In the genomic region with DNA sequence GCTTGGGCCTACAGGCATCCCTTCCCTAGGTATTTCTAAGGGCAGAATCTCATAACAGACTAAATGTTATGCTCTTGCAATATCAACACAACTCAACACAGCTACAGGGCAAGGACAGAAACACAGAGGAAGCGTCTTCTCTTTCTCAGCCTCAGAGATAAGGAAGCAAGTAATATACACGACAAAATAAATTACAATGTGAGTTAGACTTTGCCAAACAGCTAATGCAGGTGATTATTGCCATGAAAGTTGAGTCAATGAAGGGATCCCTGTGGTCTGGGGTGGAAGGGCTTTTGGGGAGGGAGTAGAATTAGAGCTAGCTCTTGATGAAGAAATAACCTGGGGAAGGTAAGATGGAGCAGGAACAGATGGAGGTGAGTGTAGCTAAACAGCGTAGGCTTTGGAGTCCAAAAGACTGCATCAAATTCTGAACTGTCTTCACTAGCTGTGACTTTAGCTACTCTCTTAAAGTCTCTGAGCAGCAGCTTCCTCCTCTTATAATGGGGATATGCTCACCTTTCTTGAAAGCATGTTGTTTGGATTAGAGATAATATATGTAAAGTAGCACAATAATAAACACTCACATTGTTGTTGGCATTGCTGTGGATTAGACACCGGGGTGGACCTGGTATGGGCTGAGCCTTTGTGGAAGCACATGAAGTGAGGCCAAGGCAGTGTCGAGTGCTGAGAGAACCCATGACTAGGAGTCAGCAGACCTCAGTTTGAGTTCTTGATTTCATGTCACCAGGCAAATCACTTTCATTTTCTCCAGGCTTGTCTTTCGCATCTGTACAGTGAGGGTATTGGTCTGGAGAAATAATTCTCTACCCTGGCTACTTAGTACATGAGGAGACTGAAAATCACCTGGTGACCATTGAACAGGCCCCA, we compare ENCODE assay signal across 1 cellular context.
TF ChIP-seq lines count a peak whose summit lies in the region.

No MANE protein-coding gene starts in this region.

TF ChIP-seq in GM12878, 131 proteins besides CTCF, POLR2A, EP300 and RAD21:
- TF ChIP-seq JUND (IDR thresholded peaks at IDR 0.05; ENCODE audit: low read depth, low read length): no peak
- TF ChIP-seq CEBPB (IDR thresholded peaks at IDR 0.05; ENCODE audit: borderline replicate concordance in 1 of 2, low read depth in 2 of 2, low read length in 2 of 2): no peak
- TF ChIP-seq EED (IDR thresholded peaks at IDR 0.05; ENCODE audit: low read depth): no peak
- TF ChIP-seq, protein P1, sequence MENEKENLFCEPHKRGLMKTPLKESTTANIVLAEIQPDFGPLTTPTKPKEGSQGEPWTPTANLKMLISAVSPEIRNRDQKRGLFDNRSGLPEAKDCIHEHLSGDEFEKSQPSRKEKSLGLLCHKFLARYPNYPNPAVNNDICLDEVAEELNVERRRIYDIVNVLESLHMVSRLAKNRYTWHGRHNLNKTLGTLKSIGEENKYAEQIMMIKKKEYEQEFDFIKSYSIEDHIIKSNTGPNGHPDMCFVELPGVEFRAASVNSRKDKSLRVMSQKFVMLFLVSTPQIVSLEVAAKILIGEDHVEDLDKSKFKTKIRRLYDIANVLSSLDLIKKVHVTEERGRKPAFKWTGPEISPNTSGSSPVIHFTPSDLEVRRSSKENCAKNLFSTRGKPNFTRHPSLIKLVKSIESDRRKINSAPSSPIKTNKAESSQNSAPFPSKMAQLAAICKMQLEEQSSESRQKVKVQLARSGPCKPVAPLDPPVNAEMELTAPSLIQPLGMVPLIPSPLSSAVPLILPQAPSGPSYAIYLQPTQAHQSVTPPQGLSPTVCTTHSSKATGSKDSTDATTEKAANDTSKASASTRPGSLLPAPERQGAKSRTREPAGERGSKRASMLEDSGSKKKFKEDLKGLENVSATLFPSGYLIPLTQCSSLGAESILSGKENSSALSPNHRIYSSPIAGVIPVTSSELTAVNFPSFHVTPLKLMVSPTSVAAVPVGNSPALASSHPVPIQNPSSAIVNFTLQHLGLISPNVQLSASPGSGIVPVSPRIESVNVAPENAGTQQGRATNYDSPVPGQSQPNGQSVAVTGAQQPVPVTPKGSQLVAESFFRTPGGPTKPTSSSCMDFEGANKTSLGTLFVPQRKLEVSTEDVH (IDR thresholded peaks at IDR 0.05; ENCODE audit: low read depth, partially characterized antibody): no peak
- no peak for TF ChIP-seq TBL1XR1 (IDR thresholded peaks at IDR 0.05; ENCODE audit: low read depth, low read length)
- TF ChIP-seq NR2C1 (IDR thresholded peaks at IDR 0.05): no peak
- TF ChIP-seq, protein P2, sequence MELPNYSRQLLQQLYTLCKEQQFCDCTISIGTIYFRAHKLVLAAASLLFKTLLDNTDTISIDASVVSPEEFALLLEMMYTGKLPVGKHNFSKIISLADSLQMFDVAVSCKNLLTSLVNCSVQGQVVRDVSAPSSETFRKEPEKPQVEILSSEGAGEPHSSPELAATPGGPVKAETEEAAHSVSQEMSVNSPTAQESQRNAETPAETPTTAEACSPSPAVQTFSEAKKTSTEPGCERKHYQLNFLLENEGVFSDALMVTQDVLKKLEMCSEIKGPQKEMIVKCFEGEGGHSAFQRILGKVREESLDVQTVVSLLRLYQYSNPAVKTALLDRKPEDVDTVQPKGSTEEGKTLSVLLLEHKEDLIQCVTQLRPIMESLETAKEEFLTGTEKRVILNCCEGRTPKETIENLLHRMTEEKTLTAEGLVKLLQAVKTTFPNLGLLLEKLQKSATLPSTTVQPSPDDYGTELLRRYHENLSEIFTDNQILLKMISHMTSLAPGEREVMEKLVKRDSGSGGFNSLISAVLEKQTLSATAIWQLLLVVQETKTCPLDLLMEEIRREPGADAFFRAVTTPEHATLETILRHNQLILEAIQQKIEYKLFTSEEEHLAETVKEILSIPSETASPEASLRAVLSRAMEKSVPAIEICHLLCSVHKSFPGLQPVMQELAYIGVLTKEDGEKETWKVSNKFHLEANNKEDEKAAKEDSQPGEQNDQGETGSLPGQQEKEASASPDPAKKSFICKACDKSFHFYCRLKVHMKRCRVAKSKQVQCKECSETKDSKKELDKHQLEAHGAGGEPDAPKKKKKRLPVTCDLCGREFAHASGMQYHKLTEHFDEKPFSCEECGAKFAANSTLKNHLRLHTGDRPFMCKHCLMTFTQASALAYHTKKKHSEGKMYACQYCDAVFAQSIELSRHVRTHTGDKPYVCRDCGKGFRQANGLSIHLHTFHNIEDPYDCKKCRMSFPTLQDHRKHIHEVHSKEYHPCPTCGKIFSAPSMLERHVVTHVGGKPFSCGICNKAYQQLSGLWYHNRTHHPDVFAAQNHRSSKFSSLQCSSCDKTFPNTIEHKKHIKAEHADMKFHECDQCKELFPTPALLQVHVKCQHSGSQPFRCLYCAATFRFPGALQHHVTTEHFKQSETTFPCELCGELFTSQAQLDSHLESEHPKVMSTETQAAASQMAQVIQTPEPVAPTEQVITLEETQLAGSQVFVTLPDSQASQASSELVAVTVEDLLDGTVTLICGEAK (IDR thresholded peaks at IDR 0.05; ENCODE audit: borderline replicate concordance): no peak
- TF ChIP-seq SP1 (IDR thresholded peaks at IDR 0.05; ENCODE audit: low read depth, low read length): no peak
- TF ChIP-seq HDAC2 (IDR thresholded peaks at IDR 0.05): no peak
- TF ChIP-seq ZNF207 (IDR thresholded peaks at IDR 0.05; ENCODE audit: borderline replicate concordance): no peak
- no peak for TF ChIP-seq BMI1 (IDR thresholded peaks at IDR 0.05; ENCODE audit: borderline replicate concordance)
- TF ChIP-seq RFX5 (IDR thresholded peaks at IDR 0.05; ENCODE audit: low read depth, low read length): no peak
